18 cellular contexts compared by ENCODE assay signal in genomic region chr12:108215458-108215857, GRCh38.
A peak's percentile ranks its signal among the peaks of the same experiment; 100 is the strongest.
DNase-seq lines count a peak whose midpoint lies in the region; FAIRE-seq and TF ChIP-seq lines count a peak whose summit lies in the region.
"Had no signal": no experiment of that assay in that cellular context is flagged by ENCODE, and none has a peak within 500 bp of the region (broad histone marks: within the 10 kb centered on the region; RNA-seq: fewer than 3 reads in every experiment).

No MANE protein-coding gene starts in this region.

- H3K4me1 ChIP-seq in neuronal stem cell (ENCODE audit: control insufficient read depth in 2 of 2, insufficient read depth in 1 of 2, low read depth in 1 of 2, low read length in 2 of 2) = no peaks in the 10 kb centered on the region
- H3K4me1 ChIP-seq: Caco-2 had no signal

- in situ Hi-C loops in G401 (cut with HindIII; ENCODE audit: low sequenced_read_pairs) = no loop called here

- H4K91ac ChIP-seq in neuronal stem cell (ENCODE audit: low read depth, low read length, poor library complexity) = no peak overlapping the region

- no peak overlapping the region for H3K23ac ChIP-seq in neuronal stem cell (ENCODE audit: low read depth, low read length, poor library complexity)

- FAIRE-seq in GM12892 (lab: Jason Lieb, UNC) = no peak
- FAIRE-seq: GM18507, HepG2, HTR-8/SVneo had no signal

- H2AFZ ChIP-seq in neuronal stem cell (ENCODE audit: low read length) = no peak overlapping the region

- H3K27ac Mint-ChIP-seq in glutamatergic neuron (ENCODE audit: unreplicated experiment) = no peak overlapping the region
- H3K27ac Mint-ChIP-seq: CD14-positive monocyte; CD8-positive, alpha-beta T cell; H9 had no signal

- H3K9ac ChIP-seq in neuronal stem cell (ENCODE audit: low read depth, low read length, poor library complexity) = no peak overlapping the region

- peaks cover 4% of the 10 kb centered on the region for H3K9me3 Mint-ChIP-seq in glutamatergic neuron (ENCODE audit: unreplicated experiment)
- H3K9me3 Mint-ChIP-seq: CD14-positive monocyte; CD8-positive, alpha-beta T cell; H9 had no signal

- H3K4me1 Mint-ChIP-seq in glutamatergic neuron (ENCODE audit: low read depth, unreplicated experiment) = peaks cover 18% of the 10 kb centered on the region
- H3K4me1 Mint-ChIP-seq: CD14-positive monocyte had no signal

- H2BK12ac ChIP-seq in neuronal stem cell (ENCODE audit: low read length) = no peak overlapping the region

- H3K27me3 Mint-ChIP-seq in glutamatergic neuron (ENCODE audit: unreplicated experiment) = peaks cover 10% of the 10 kb centered on the region

- no peak overlapping the region for H3K18ac ChIP-seq in neuronal stem cell (ENCODE audit: low read length)

- TF ChIP-seq POLR2A in GM12892 (IDR thresholded peaks at IDR 0.05; ENCODE audit: low read depth, low read length) = no peak

- TF ChIP-seq CTCF in glutamatergic neuron (IDR thresholded peaks at IDR 0.05; ENCODE audit: partially characterized antibody, unreplicated experiment) = no peak

- H3K9me3 ChIP-seq in neuronal stem cell (replicated peaks in 1 of 2; ENCODE audit: control insufficient read depth in 2 of 2, insufficient read depth in 1 of 2, low read depth in 1 of 2, low read length in 2 of 2) = no peaks in the 10 kb centered on the region
- H3K9me3 ChIP-seq: Caco-2 had no signal

- H3K36me3 Mint-ChIP-seq in glutamatergic neuron (ENCODE audit: unreplicated experiment) = no peaks in the 10 kb centered on the region
- H3K36me3 Mint-ChIP-seq: CD14-positive monocyte; CD8-positive, alpha-beta T cell had no signal

- H2AK5ac ChIP-seq in neuronal stem cell (ENCODE audit: low read depth, low read length) = no peak overlapping the region

- H3K4me2 ChIP-seq in neuronal stem cell (ENCODE audit: insufficient read depth, low read length, poor library complexity, severe bottlenecking) = no peak overlapping the region

- H2BK15ac ChIP-seq in neuronal stem cell (ENCODE audit: low read length) = no peak overlapping the region

- H3K14ac ChIP-seq in neuronal stem cell (ENCODE audit: low read length) = no peak overlapping the region

- no peaks in the 10 kb centered on the region for H3K36me3 ChIP-seq in neuronal stem cell (replicated peaks in 1 of 2; ENCODE audit: control insufficient read depth in 2 of 2, insufficient read depth in 2 of 2, low read length in 2 of 2)

- no peak overlapping the region for H3K27ac ChIP-seq in neuronal stem cell (replicated peaks; ENCODE audit: low read length)
- H3K27ac ChIP-seq: 22Rv1 had no signal

- no peak overlapping the region for H2BK120ac ChIP-seq in neuronal stem cell (ENCODE audit: low read depth, low read length)

- no peaks in the 10 kb centered on the region for H3K79me1 ChIP-seq in neuronal stem cell (ENCODE audit: low read depth, low read length)

- no CpG with 5 or more reads among the region's 3 CpGs for WGBS in neuronal stem cell (ENCODE audit: extremely low coverage in 2 of 2, insufficient read length in 2 of 2, insufficient replicate concordance in 1 of 2), 2 donors

- H4K8ac ChIP-seq in neuronal stem cell (ENCODE audit: low read depth, low read length) = no peak overlapping the region

- H3K4me3 Mint-ChIP-seq in glutamatergic neuron (ENCODE audit: unreplicated experiment) = peak overlapping the region; percentile 26
- H3K4me3 Mint-ChIP-seq: CD14-positive monocyte; CD8-positive, alpha-beta T cell; H9 had no signal

- H3K27me3 ChIP-seq in neuronal stem cell (ENCODE audit: control insufficient read depth in 3 of 3, insufficient read depth in 3 of 3, low read depth in 1 of 3, low read length in 3 of 3) = peaks cover 0 to 4% (median 0%) of the 10 kb centered on the region in 3 experiments

- H3K4ac ChIP-seq in neuronal stem cell (ENCODE audit: low read length) = no peak overlapping the region

- H2BK5ac ChIP-seq in neuronal stem cell (ENCODE audit: low read length) = no peak overlapping the region

- DNase-seq in NCI-H1417 (lab: John Stamatoyannopoulos, UW) = peak in 2 of 3 experiments; percentile 38 to 73
- no peak for DNase-seq in NCI-H1417 treated with DMSO at 0.1 percent for 48 hours (lab: John Stamatoyannopoulos, UW)
- DNase-seq in G401 (ENCODE audit: low spot score) = peak; percentile 30
- DNase-seq in NCI-H2227 (lab: John Stamatoyannopoulos, UW; ENCODE audit: unreplicated experiment) = peak; percentile 84
- DNase-seq in glutamatergic neuron = no peak
- DNase-seq in neuronal stem cell (ENCODE audit: low spot score) = no peak
- no peak for DNase-seq in GM12892 (ENCODE audit: insufficient read length)
- no peak for DNase-seq in pons (ENCODE audit: low spot score)
- DNase-seq: Caco-2; CD8-positive, alpha-beta T cell; DMS53; GOT3; H9 had no signal

- no peak overlapping the region for H3K4me3 ChIP-seq in neuronal stem cell (ENCODE audit: low read length in 2 of 2)

Comparison
In these comparisons a context has a peak if more than half of its experiments do, and no peak if none do; other contexts are left out.
1. DNase-seq: peak in NCI-H1417 (2 of 3), G401 (single experiment) and NCI-H2227 (single experiment); none in NCI-H1417 treated with DMSO at 0.1 percent for 48 hours (single experiment), glutamatergic neuron (single experiment), neuronal stem cell (single experiment), GM12892 (single experiment) and pons (single experiment).